Comparison of ENCODE assay signal across 8 cellular contexts in genomic region chr15:88476635-88477038, GRCh38. TPM values are rescaled to one million over a fixed set of nuclear protein-coding genes. Genes with fewer than 3 reads are reported as not detected.
DNase-seq lines count a peak whose midpoint lies in the region; ATAC-seq, FAIRE-seq and TF ChIP-seq lines count a peak whose summit lies in the region.

No MANE protein-coding gene starts in this region.

- H3K4me3 ChIP-seq in GM12878: no peak overlapping the region
- no peak overlapping the region for H3K4me3 ChIP-seq in thyroid gland (replicated peaks in 1 of 3)

- H3K36me3 ChIP-seq in GM12878 (ENCODE audit: control insufficient read depth in 2 of 2, insufficient read depth in 2 of 2, low read length in 1 of 2) (peaks cover 7 to 26% of the 10 kb centered on the region in 2 experiments), thyroid gland (peaks cover 32 to 40% of the 10 kb centered on the region in 2 donors)

- BruUV-seq in Calu3 (replicated peaks; lab: Mats Ljungman, UMichigan): no TSS peak
- BruUV-seq in GM12878 (replicated peaks; lab: Mats Ljungman, UMichigan): no TSS peak

- TF ChIP-seq POLR2A in GM12878 (IDR thresholded peaks at IDR 0.05; ENCODE audit: low read depth, low read length) (no peak), thyroid gland (IDR thresholded peaks at IDR 0.05) (no peak)

- no peaks in the 10 kb centered on the region for H3K27me3 Mint-ChIP-seq in Calu3 (ENCODE audit: unreplicated experiment)

- RAD21 ChIA-PET in GM12878 (lab: Charles Lee; ENCODE audit: unreplicated experiment): interaction anchor here (1.0 to 1.5 kb wide), 2 partner anchors 145 to 147 kb away, joined by 3 to 6 read pairs; partner anchors contain the start of gene AEN

- H3K27me3 ChIP-seq in GM12878 (replicated peaks in 1 of 2; ENCODE audit: control insufficient read depth in 2 of 2, insufficient read depth in 2 of 2, low read length in 1 of 2): no peaks in the 10 kb centered on the region
- no peaks in the 10 kb centered on the region for H3K27me3 ChIP-seq in thyroid gland

- 58% methylated on average over 7 of the region's 7 CpGs for WGBS in GM12878 (ENCODE audit: insufficient coverage, insufficient replicate concordance, low lambda C conversion rate, missing lambda C conversion rate)
- 55 to 64% methylated on average over 7 of the region's 7 CpGs for WGBS in thyroid gland, 2 donors

- CTCF ChIA-PET in Calu3 (lab: Charles Lee) (interaction anchor here (0.6 to 1.0 kb wide), 3 partner anchors 9 to 527 kb away, joined by 3 to 5 read pairs (median 4); partner anchors contain the start of genes MRPL46 and MRPS11), GM12878 (lab: Yijun Ruan, JAX) (interaction anchor here (0.9 to 1.9 kb wide), 6 partner anchors 13 to 358 kb away, joined by 3 to 10 read pairs (median 4); no protein-coding TSS in a partner anchor)

- SMC1A ChIA-PET in GM12878 (lab: Charles Lee; ENCODE audit: uncharacterized antibody, unreplicated experiment): interaction anchor here (0.9 to 1.3 kb wide), 2 partner anchors 148 to 225 kb away, joined by 3 to 4 read pairs; no protein-coding TSS in a partner anchor

- H4K20me1 ChIP-seq in GM12878 (ENCODE audit: control insufficient read depth, insufficient read depth): no peaks in the 10 kb centered on the region

- TF ChIP-seq RAD21 in GM12878 (IDR thresholded peaks at IDR 0.05; ENCODE audit: insufficient read depth, low read depth, low read length): peak; percentile 78

- no peaks in the 10 kb centered on the region; the same call in 1 of the 2 replicates for H3K79me2 ChIP-seq in GM12878 (ENCODE audit: control insufficient read depth, insufficient read depth, low read length)

- peak; percentile 72 for TF ChIP-seq CTCF in Calu3 (IDR thresholded peaks at IDR 0.05; ENCODE audit: unreplicated experiment)
- TF ChIP-seq CTCF in GM12878 (IDR thresholded peaks at IDR 0.05 in 2 of 3, conservative IDR thresholded peaks at IDR 0.05 in 1 of 3; ENCODE audit: control insufficient read depth in 2 of 3, extremely low read depth in 1 of 3, insufficient read depth in 1 of 3, low read depth in 3 of 3, low read length in 3 of 3): peak; percentile 47 to 71 (median 60); a peak in 5 of 6 replicates
- TF ChIP-seq CTCF in thyroid gland (IDR thresholded peaks at IDR 0.05): peak; percentile 16 to 69 (median 48)

- intact Hi-C loops in Calu3 (cut with micrococcal nuclease; ENCODE audit: unreplicated experiment): loop anchor here (1.0 to 5.0 kb wide), 4 partner anchors 138 to 356 kb away; no protein-coding TSS in a partner anchor
- intact Hi-C loops in GM12878 (cut with micrococcal nuclease; ENCODE audit: unreplicated experiment): loop anchor here (1.0 to 5.0 kb wide), 3 partner anchors 146 to 358 kb away; no protein-coding TSS in a partner anchor
- intact Hi-C loops in thyroid gland (cut with DNase I): no loop called here

- TF ChIP-seq EP300 in GM12878 (IDR thresholded peaks at IDR 0.05; ENCODE audit: borderline replicate concordance in 1 of 2, control insufficient read depth in 1 of 2, low read depth in 2 of 2, low read length in 2 of 2): no peak

- no peaks in the 10 kb centered on the region for H3K9me3 Mint-ChIP-seq in Calu3 (ENCODE audit: low read depth, unreplicated experiment)

- in situ Hi-C loops in GM12878 (cut with MboI): loop anchor here (5.0 kb wide), 1 partner anchor 146 kb away; the partner anchor contains the start of gene AEN

- FAIRE-seq in GM12878 (lab: Jason Lieb, UNC): no peak

- no peaks in the 10 kb centered on the region for H3K4me1 Mint-ChIP-seq in Calu3 (ENCODE audit: low read depth, unreplicated experiment)

- peaks cover 6% of the 10 kb centered on the region for H3K36me3 Mint-ChIP-seq in Calu3 (ENCODE audit: insufficient read depth, unreplicated experiment)

- H3K4me2 ChIP-seq in GM12878 (ENCODE audit: control insufficient read depth, insufficient read depth): no peak overlapping the region

- H3K4me3 Mint-ChIP-seq in Calu3 (ENCODE audit: low read depth, unreplicated experiment): no peak overlapping the region

- DNase-seq in Calu3 (peak; percentile 48), NCI-H345 treated with DMSO at 0.1 percent for 48 hours (lab: John Stamatoyannopoulos, UW; ENCODE audit: unreplicated experiment) (peak; percentile 1), GM12878 (ENCODE audit: low read depth, low spot score) (no peak), iris pigment epithelial cell (ENCODE audit: low read depth) (peak; percentile 44), thyroid gland (peak; percentile 35 to 49), activated gamma-delta T cell treated with Interleukin-2 at 50 U/mL for 16 hours (no peak)

- no peak overlapping the region for H3K27ac Mint-ChIP-seq in Calu3 (ENCODE audit: unreplicated experiment)

- ATAC-seq in GM21526 (IDR thresholded peaks at IDR 0.05; ENCODE audit: low FRiP score, unreplicated experiment) (peak; percentile 43), GM12878 (peak; percentile 65), HG03108 (IDR thresholded peaks at IDR 0.05; ENCODE audit: unreplicated experiment) (no peak)

- POLR2A ChIA-PET in GM12878 (lab: Charles Lee): no interaction called here

- H3K27ac ChIP-seq in GM12878 (ENCODE audit: control insufficient read depth, insufficient read depth) (no peak overlapping the region), thyroid gland (no peak overlapping the region)

- no peak overlapping the region for H2AFZ ChIP-seq in GM12878 (ENCODE audit: control insufficient read depth, low read depth, low read length)

- H3K9me3 ChIP-seq in GM12878 (replicated peaks; ENCODE audit: control insufficient read depth, insufficient read depth, low read length): no peaks in the 10 kb centered on the region
- no peaks in the 10 kb centered on the region for H3K9me3 ChIP-seq in thyroid gland

- H3K4me1 ChIP-seq in GM12878 (ENCODE audit: control insufficient read depth, insufficient read depth, low read length) (peaks cover 4% of the 10 kb centered on the region), thyroid gland (no peaks in the 10 kb centered on the region)

- H3K9ac ChIP-seq in GM12878 (ENCODE audit: control insufficient read depth, insufficient read depth, low read length): no peak overlapping the region

TF ChIP-seq in GM12878, 131 proteins besides CTCF, POLR2A, EP300 and RAD21 (continues in another document):
- TF ChIP-seq NR2C2 (IDR thresholded peaks at IDR 0.05; ENCODE audit: borderline replicate concordance, control insufficient read depth, insufficient read length, low read depth) (no peak), EZH2 (IDR thresholded peaks at IDR 0.05; ENCODE audit: borderline replicate concordance, control insufficient read depth, low read depth, low read length) (no peak), BMI1 (IDR thresholded peaks at IDR 0.05; ENCODE audit: borderline replicate concordance) (no peak), HDAC2 (IDR thresholded peaks at IDR 0.05) (no peak)

RNA-seq across cellular contexts. Expression of gene MRPS11, which starts 9.1 kb away (rescaled TPM):
- 66.6 and 75.6 TPM in 2 replicates for total RNA-seq in Calu3 (2022)
- 45.1 and 52.2 TPM in 2 replicates for total RNA-seq in GM12878 (2013; cell fraction: nucleolus; rRNA removed)
- total RNA-seq in GM12878 (2014; rRNA removed): 65.2 and 71.8 TPM in 2 replicates
- total RNA-seq in GM12878 (2014; rRNA removed; fragmentation: Illumina TruSeq; extraction: Trizol): 50.4 and 55.1 TPM in 2 replicates
- total RNA-seq in GM12878 (2021): 72.2 and 73.7 TPM in 2 replicates
- 43.7 TPM for polyA plus RNA-seq in GM12878 (2011; ENCODE audit: low read depth)
- 77.5 and 104 TPM in 2 replicates for polyA plus RNA-seq in GM12878 (2011; rRNA removed)
- polyA plus RNA-seq in GM12878 (2011; cell fraction: cytosol; rRNA removed): 104 and 185 TPM in 2 replicates
- polyA plus RNA-seq in GM12878 (2011; cell fraction: nucleus; rRNA removed): 85.0 and 103 TPM in 2 replicates
- 42.1 and 42.3 TPM in 2 replicates for polyA plus RNA-seq in GM12878 (2012)
- 24.6 and 57.9 TPM in 2 replicates for polyA plus RNA-seq in GM12878 (2014; fragmentation: Illumina TruSeq; extraction: Trizol)
- 10 to 100 TPM; 37.1 to 44.3 TPM for polyA plus RNA-seq in GM12878 (2014; fragmentation: Nextera tagmentation; extraction: Ambion mirVana)
- 99.9 and 103 TPM in 2 replicates for polyA plus RNA-seq in GM12878 (2014; rRNA removed)
- 100 to 1,000 TPM; 138 to 148 TPM for polyA plus RNA-seq in GM12878 (2016; fragmentation: Nextera tagmentation; extraction: Ambion mirVana)
- polyA minus RNA-seq in GM12878 (2011; rRNA and poly(A)+ RNA removed): 34.9 and 43.6 TPM in 2 replicates
- 26.3 and 28.2 TPM in 2 replicates for polyA minus RNA-seq in GM12878 (2011; cell fraction: cytosol; rRNA and poly(A)+ RNA removed)
- 14.3 and 21.7 TPM in 2 replicates for polyA minus RNA-seq in GM12878 (2011; cell fraction: nucleus; rRNA and poly(A)+ RNA removed)
- total RNA-seq in thyroid gland: 10 to 100 TPM; 44.2 to 95.3 (median 65.0) TPM

RNA-seq across cellular contexts. Expression of gene MRPL46, which starts 9.4 kb away (rescaled TPM):
- total RNA-seq in Calu3 (2022) (47.6 and 53.8 TPM in 2 replicates), GM12878 (2014; rRNA removed) (33.0 and 37.4 TPM in 2 replicates), GM12878 (2014; rRNA removed; fragmentation: Illumina TruSeq; extraction: Trizol) (41.1 and 42.4 TPM in 2 replicates), GM12878 (2021) (37.9 and 39.5 TPM in 2 replicates), thyroid gland (10 to 100 TPM; 17.3 to 30.5 (median 26.0) TPM)
- 36.4 and 37.4 TPM in 2 replicates for total RNA-seq in GM12878 (2013; cell fraction: nucleolus; rRNA removed)
- polyA plus RNA-seq in GM12878 (2011; ENCODE audit: low read depth): 15.7 TPM
- polyA plus RNA-seq in GM12878 (2011; rRNA removed) (48.5 and 50.4 TPM in 2 replicates), GM12878 (2014; fragmentation: Illumina TruSeq; extraction: Trizol) (40.5 and 41.7 TPM in 2 replicates), GM12878 (2014; fragmentation: Nextera tagmentation; extraction: Ambion mirVana) (10 to 100 TPM; 55.3 to 66.9 TPM), GM12878 (2014; rRNA removed) (54.6 and 57.7 TPM in 2 replicates), GM12878 (2016; fragmentation: Nextera tagmentation; extraction: Ambion mirVana) (10 to 100 TPM; 95.9 to 96.7 TPM)
- 34.9 and 40.8 TPM in 2 replicates for polyA plus RNA-seq in GM12878 (2011; cell fraction: cytosol; rRNA removed)
- 28.1 and 28.9 TPM in 2 replicates for polyA plus RNA-seq in GM12878 (2011; cell fraction: nucleus; rRNA removed)
- 18.8 and 25.2 TPM in 2 replicates for polyA plus RNA-seq in GM12878 (2012)
- 13.9 and 16.8 TPM in 2 replicates for polyA minus RNA-seq in GM12878 (2011; rRNA and poly(A)+ RNA removed)
- 5.0 and 7.1 TPM in 2 replicates for polyA minus RNA-seq in GM12878 (2011; cell fraction: cytosol; rRNA and poly(A)+ RNA removed)
- polyA minus RNA-seq in GM12878 (2011; cell fraction: nucleus; rRNA and poly(A)+ RNA removed): 27.3 and 33.1 TPM in 2 replicates

Comparison
In these comparisons a context has a peak if more than half of its experiments do, and no peak if none do; other contexts are left out.
1. DNase-seq: peak in Calu3 (single experiment), NCI-H345 treated with DMSO at 0.1 percent for 48 hours (single experiment), iris pigment epithelial cell (single experiment) and thyroid gland (2 of 2); none in GM12878 (single experiment) and activated gamma-delta T cell treated with Interleukin-2 at 50 U/mL for 16 hours (single experiment).
2. Peak in every context shown above with its lines, with median percentiles within 50 percentile points of each other: CTCF ChIP-seq.